ENCODE assay signal across 31 cellular contexts in genomic region chr7:123888192-123888591, GRCh38. TPM values are rescaled to one million over a fixed set of nuclear protein-coding genes. Genes with fewer than 3 reads are reported as not detected.
"Had no signal": no experiment of that assay in that cellular context is flagged by ENCODE, and none has a peak within 500 bp of the region (broad histone marks: within the 10 kb centered on the region; RNA-seq: fewer than 3 reads in every experiment).

No MANE protein-coding gene starts in this region.

- H3K9me3 ChIP-seq: gastrocnemius medialis had no signal

- H3K27ac ChIP-seq: coronary artery, dorsolateral prefrontal cortex, epithelial cell of prostate, esophagus squamous epithelium, gastrocnemius medialis, heart right ventricle, left lung, lower lobe of right lung had no signal

- H3K4me1 Mint-ChIP-seq: mesothelial cell of epicardium, naive B cell had no signal

- H3K27me3 ChIP-seq: dorsolateral prefrontal cortex, esophagus squamous epithelium, gastrocnemius medialis, heart right ventricle, left lung had no signal

- H3K4me3 ChIP-seq: coronary artery, dorsolateral prefrontal cortex, esophagus squamous epithelium, gastrocnemius medialis, heart right ventricle, left lung, lower lobe of right lung, mucosa of descending colon had no signal

- ATAC-seq: esophagus mucosa, gastrocnemius medialis, heart right ventricle, left cardiac atrium, left lung, left ventricle myocardium superior, lower lobe of right lung, mucosa of descending colon had no signal

- H3K4me3 Mint-ChIP-seq: mesothelial cell of epicardium, naive B cell had no signal

- H3K36me3 ChIP-seq: esophagus squamous epithelium, gastrocnemius medialis, heart right ventricle, left lung, lower lobe of right lung had no signal

- H3K27ac Mint-ChIP-seq: mesothelial cell of epicardium, naive B cell had no signal

- H3K36me3 Mint-ChIP-seq: mesothelial cell of epicardium, naive B cell had no signal

- H3K4me1 ChIP-seq: esophagus squamous epithelium, gastrocnemius medialis, heart right ventricle, left lung, lower lobe of right lung had no signal

- DNase-seq: dermis blood vessel endothelial cell; dorsolateral prefrontal cortex; effector CD4-positive, alpha-beta T cell; effector memory CD4-positive, alpha-beta T cell; erythroblast; esophagus squamous epithelium; foreskin fibroblast; foreskin melanocyte; gastrocnemius medialis; glutamatergic neuron; head of caudate nucleus; heart right ventricle; hippocampal formation; left cardiac atrium; left lung; left ventricle myocardium superior; lower lobe of right lung; mesenchymal stem cell; mucosa of descending colon; naive B cell had no signal

RNA-seq across cellular contexts. Expression of gene SPAM1, which starts 36.8 kb away (rescaled TPM):
- total RNA-seq: dermis blood vessel endothelial cell, dorsolateral prefrontal cortex, esophagus mucosa, esophagus squamous epithelium, gastrocnemius medialis, glomerular endothelial cell, kidney epithelial cell, left cardiac atrium, left lung, left ventricle myocardium superior, lower leg skin, lower lobe of right lung, lung microvascular endothelial cell, mesenteric fat pad, mesothelial cell of epicardium, mucosa of descending colon, myocyte had no signal
- polyA plus RNA-seq: heart right ventricle, keratinocyte had no signal

RNA-seq across cellular contexts. Expression of gene HYAL4, which starts 43.2 kb away (rescaled TPM):
- total RNA-seq: dermis blood vessel endothelial cell, esophagus mucosa, kidney epithelial cell, left cardiac atrium, left lung, left ventricle myocardium superior, lower lobe of right lung, mesenteric fat pad, mesothelial cell of epicardium, mucosa of descending colon had no signal
